1 cellular context compared by ENCODE assay signal in the genomic region with DNA sequence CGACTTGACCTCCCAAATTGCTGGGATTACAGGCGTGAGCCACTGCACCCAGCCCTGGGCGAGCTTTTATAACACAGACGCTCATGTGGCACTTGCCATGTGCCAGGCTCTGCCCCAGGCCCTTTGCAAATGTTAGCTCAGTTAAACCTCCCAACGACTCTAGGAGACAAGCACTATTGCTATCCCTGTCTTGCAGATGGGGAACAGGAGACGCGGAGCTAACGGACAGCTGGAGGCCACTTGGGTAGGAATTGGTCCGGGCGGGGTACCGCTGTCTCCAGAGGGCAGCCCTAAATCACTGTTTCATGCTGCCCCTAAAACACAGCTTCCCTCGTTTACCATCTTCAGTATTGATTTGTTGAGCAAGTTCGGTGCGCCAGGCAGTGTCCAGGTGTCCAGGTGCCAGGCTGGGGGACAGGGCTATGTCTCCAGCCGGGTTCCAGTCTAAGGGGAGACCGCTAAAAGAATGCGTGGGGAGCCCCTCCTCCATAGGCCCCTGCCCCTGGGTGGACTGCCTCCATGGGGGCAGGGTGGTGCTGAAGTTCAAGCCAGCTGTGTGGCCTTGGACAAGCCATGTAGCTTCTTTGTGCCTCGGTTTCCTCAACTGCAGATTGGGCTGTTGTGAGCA.
TF ChIP-seq lines count a peak whose summit lies in the region.

No MANE protein-coding gene starts in this region.

TF ChIP-seq in H1, 55 proteins besides CTCF, POLR2A, EP300 and RAD21:
- TF ChIP-seq SAP30 (IDR thresholded peaks at IDR 0.05; ENCODE audit: insufficient read depth, insufficient replicate concordance, low read length) (no peak), MAFK (IDR thresholded peaks at IDR 0.05; ENCODE audit: low read depth, low read length) (no peak), RNF2 (IDR thresholded peaks at IDR 0.05; ENCODE audit: borderline replicate concordance, low read depth, low read length, missing control alignments, poor library complexity, severe bottlenecking) (no peak), ASH2L (IDR thresholded peaks at IDR 0.05; ENCODE audit: low read length) (no peak), GTF2F1 (IDR thresholded peaks at IDR 0.05; ENCODE audit: borderline replicate concordance, low read depth, low read length) (no peak), HDAC6 (IDR thresholded peaks at IDR 0.05; ENCODE audit: low read depth, low read length) (no peak), JUND (IDR thresholded peaks at IDR 0.05; ENCODE audit: low read length) (no peak)
